18 cellular contexts compared by ENCODE assay signal in the genomic region with DNA sequence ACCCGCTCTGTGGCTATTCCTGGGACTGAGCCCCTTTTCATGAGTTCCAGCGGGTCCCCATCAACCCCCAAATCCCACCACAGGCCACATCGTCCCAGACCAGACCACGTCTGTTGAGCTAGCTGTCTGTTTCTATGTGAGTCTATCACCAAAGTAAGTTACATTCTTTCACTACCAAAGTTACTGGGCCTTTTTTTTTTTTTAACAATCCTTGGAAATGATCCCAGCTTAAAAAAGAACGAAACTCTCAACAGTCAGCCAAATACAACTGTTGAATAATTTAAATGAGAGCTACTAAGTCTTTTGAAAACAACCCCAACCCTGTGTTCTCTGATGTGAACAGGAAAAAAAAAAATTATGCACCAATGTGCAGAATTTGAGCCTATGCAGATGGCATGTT.
DNase-seq lines count a peak whose midpoint lies in the region; ATAC-seq, FAIRE-seq and TF ChIP-seq lines count a peak whose summit lies in the region.
"Had no signal": no experiment of that assay in that cellular context is flagged by ENCODE, and none has a peak within 500 bp of the region (broad histone marks: within the 10 kb centered on the region; RNA-seq: fewer than 3 reads in every experiment).

No MANE protein-coding gene starts in this region.

- POLR2A ChIA-PET in CD8-positive, alpha-beta memory T cell (lab: Charles Lee), result no interaction called here

- H3K27me3 ChIP-seq in aorta (ENCODE audit: control insufficient read depth in 1 of 2, insufficient read depth in 2 of 2, low read length in 1 of 2), result no peaks in the 10 kb centered on the region
- H3K27me3 ChIP-seq in CD8-positive, alpha-beta memory T cell (ENCODE audit: insufficient read depth, low read length, poor library complexity, severe bottlenecking), result no peaks in the 10 kb centered on the region
- H3K27me3 ChIP-seq in upper lobe of left lung, result no peaks in the 10 kb centered on the region
- H3K27me3 ChIP-seq: BLaER1 had no signal

- no peak for DNase-seq in activated naive CD8-positive, alpha-beta T cell treated with anti-CD3 and anti-CD28 coated beads, Interleukin-2, amount 50 U/mL, for 24 hours
- DNase-seq in left kidney (ENCODE audit: low read depth, low spot score) (peak; percentile 17), aorta (no peak), NCI-H2029 (lab: John Stamatoyannopoulos, UW) (no peak), upper lobe of left lung (no peak)
- DNase-seq in CD8-positive, alpha-beta memory T cell, result no peak
- DNase-seq: DMS 273 treated with DMSO at 0.1 percent for 48 hours, GF-D8, NCI-H1436, NCI-H2029 treated with DMSO at 0.1 percent for 48 hours, NCI-H510A, NCI-H774 had no signal

- no peaks in the 10 kb centered on the region for H3K9me3 ChIP-seq in aorta (ENCODE audit: control insufficient read depth, low read length)
- H3K9me3 ChIP-seq in CD8-positive, alpha-beta memory T cell (ENCODE audit: low read length), result no peaks in the 10 kb centered on the region
- H3K9me3 ChIP-seq in upper lobe of left lung, result no peaks in the 10 kb centered on the region
- H3K9me3 ChIP-seq: BLaER1 had no signal

- no peaks in the 10 kb centered on the region for H3K36me3 Mint-ChIP-seq in activated naive CD8-positive, alpha-beta T cell
- H3K36me3 Mint-ChIP-seq in activated naive CD8-positive, alpha-beta T cell treated with anti-CD3 and anti-CD28 coated beads, Interleukin-2, amount 50 U/mL, for 24 hours (ENCODE audit: low read depth), result no peaks in the 10 kb centered on the region
- no peaks in the 10 kb centered on the region for H3K36me3 Mint-ChIP-seq in CD8-positive, alpha-beta memory T cell

- peaks cover 9% of the 10 kb centered on the region for H3K27me3 Mint-ChIP-seq in activated naive CD8-positive, alpha-beta T cell
- H3K27me3 Mint-ChIP-seq in activated naive CD8-positive, alpha-beta T cell treated with anti-CD3 and anti-CD28 coated beads, Interleukin-2, amount 50 U/mL, for 24 hours, result peaks cover 11% of the 10 kb centered on the region
- peaks cover 14 to 30% of the 10 kb centered on the region in 2 donors for H3K27me3 Mint-ChIP-seq in CD8-positive, alpha-beta memory T cell

- TF ChIP-seq POLR2A in upper lobe of left lung (IDR thresholded peaks at IDR 0.05), result no peak

- 17% methylated on average over 5 of the region's 5 CpGs for WGBS in aorta, 2 donors
- WGBS in upper lobe of left lung, 2 donors, result 72 to 76% methylated on average over 5 of the region's 5 CpGs

- no peaks in the 10 kb centered on the region for H3K36me3 ChIP-seq in aorta (ENCODE audit: control insufficient read depth in 1 of 2, insufficient read depth in 2 of 2, low read length in 1 of 2)
- no peaks in the 10 kb centered on the region for H3K36me3 ChIP-seq in CD8-positive, alpha-beta memory T cell (ENCODE audit: insufficient read depth, low read length)
- H3K36me3 ChIP-seq in upper lobe of left lung, result no peaks in the 10 kb centered on the region
- H3K36me3 ChIP-seq: BLaER1 had no signal

- CTCF ChIA-PET in CD8-positive, alpha-beta memory T cell (lab: Charles Lee), result no interaction called here

- no peak for TF ChIP-seq CTCF in upper lobe of left lung (IDR thresholded peaks at IDR 0.05)

- H3K4me3 ChIP-seq in aorta (ENCODE audit: low read length in 2 of 2) (no peak overlapping the region), upper lobe of left lung (no peak overlapping the region)
- H3K4me3 ChIP-seq in CD8-positive, alpha-beta memory T cell (ENCODE audit: low read length), result no peak overlapping the region
- H3K4me3 ChIP-seq: BLaER1 had no signal

- TF ChIP-seq EP300 in upper lobe of left lung (IDR thresholded peaks at IDR 0.05), result no peak

- no peaks in the 10 kb centered on the region for H3K4me1 Mint-ChIP-seq in activated naive CD8-positive, alpha-beta T cell (ENCODE audit: low read depth)
- no peaks in the 10 kb centered on the region for H3K4me1 Mint-ChIP-seq in activated naive CD8-positive, alpha-beta T cell treated with anti-CD3 and anti-CD28 coated beads, Interleukin-2, amount 50 U/mL, for 24 hours
- H3K4me1 Mint-ChIP-seq in CD8-positive, alpha-beta memory T cell, result no peaks in the 10 kb centered on the region

- no peak overlapping the region for H3K4me3 Mint-ChIP-seq in activated naive CD8-positive, alpha-beta T cell
- no peak overlapping the region for H3K4me3 Mint-ChIP-seq in activated naive CD8-positive, alpha-beta T cell treated with anti-CD3 and anti-CD28 coated beads, Interleukin-2, amount 50 U/mL, for 24 hours
- H3K4me3 Mint-ChIP-seq in CD8-positive, alpha-beta memory T cell, result no peak overlapping the region

- intact Hi-C loops in aorta (cut with DNase I), result loop anchor here in 1 of 2 donors (10.0 kb wide), 1 partner anchor 133 kb away; a partner anchor contains a TSS

- peaks cover 0 to 7% of the 10 kb centered on the region in 2 donors for H3K4me1 ChIP-seq in aorta (ENCODE audit: control insufficient read depth in 1 of 2, insufficient read depth in 2 of 2, low read length in 2 of 2)
- H3K4me1 ChIP-seq in CD8-positive, alpha-beta memory T cell (ENCODE audit: insufficient read depth, low read length), result no peaks in the 10 kb centered on the region
- no peaks in the 10 kb centered on the region for H3K4me1 ChIP-seq in upper lobe of left lung
- H3K4me1 ChIP-seq: BLaER1 had no signal

- ATAC-seq in activated naive CD8-positive, alpha-beta T cell treated with anti-CD3 and anti-CD28 coated beads, Interleukin-2, amount 50 U/mL, for 24 hours, result no peak
- ATAC-seq in aorta (ENCODE audit: low FRiP score) (peak; percentile 45), upper lobe of left lung (ENCODE audit: low FRiP score in 2 of 2) (no peak)

- H3K27ac ChIP-seq in aorta (ENCODE audit: low read depth in 1 of 2, low read length in 2 of 2) (peak overlapping the region; percentile 44 to 95), upper lobe of left lung (no peak overlapping the region)
- H3K27ac ChIP-seq in CD8-positive, alpha-beta memory T cell (ENCODE audit: low read depth, low read length), result no peak overlapping the region
- H3K27ac ChIP-seq: 22Rv1, BLaER1, KMS-11 had no signal

- peak overlapping the region; percentile 41 for H3K27ac Mint-ChIP-seq in activated naive CD8-positive, alpha-beta T cell
- no peak overlapping the region for H3K27ac Mint-ChIP-seq in activated naive CD8-positive, alpha-beta T cell treated with anti-CD3 and anti-CD28 coated beads, Interleukin-2, amount 50 U/mL, for 24 hours
- no peak overlapping the region for H3K27ac Mint-ChIP-seq in CD8-positive, alpha-beta memory T cell

- peak; percentile 88 for FAIRE-seq in endometrium (lab: Jason Lieb, UNC)
- FAIRE-seq: H1 had no signal

- no peaks in the 10 kb centered on the region for H3K9me3 Mint-ChIP-seq in activated naive CD8-positive, alpha-beta T cell (ENCODE audit: low read depth)
- H3K9me3 Mint-ChIP-seq in activated naive CD8-positive, alpha-beta T cell treated with anti-CD3 and anti-CD28 coated beads, Interleukin-2, amount 50 U/mL, for 24 hours, result no peaks in the 10 kb centered on the region
- H3K9me3 Mint-ChIP-seq in CD8-positive, alpha-beta memory T cell, result no peaks in the 10 kb centered on the region

Comparison
In these comparisons a context has a peak if more than half of its experiments do, and no peak if none do; other contexts are left out.
1. H3K27ac ChIP-seq: peak in aorta (2 of 2); none in CD8-positive, alpha-beta memory T cell (single experiment) and upper lobe of left lung (0 of 4).